20 cellular contexts compared by ENCODE assay signal in the genomic region with DNA sequence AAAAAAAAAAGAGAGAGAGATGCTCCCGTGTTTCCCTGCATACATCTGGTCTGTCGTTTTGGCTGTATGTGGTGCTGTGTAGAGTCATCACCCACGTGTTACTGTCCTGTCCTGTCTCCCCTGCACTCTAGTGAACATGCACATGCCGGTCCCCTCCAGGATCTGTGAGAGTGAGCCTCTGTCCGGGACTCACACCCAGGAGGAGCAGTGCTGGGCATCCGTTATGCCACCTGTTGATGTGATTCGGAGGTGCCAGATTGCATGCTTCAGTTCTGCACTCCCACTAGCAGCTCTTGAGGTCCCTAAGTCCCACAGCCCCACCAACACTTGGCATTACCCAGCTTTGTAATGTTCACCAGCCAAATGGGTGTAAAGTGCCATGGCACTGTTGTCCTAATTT. TPM values are rescaled to one million over a fixed set of nuclear protein-coding genes. Genes with fewer than 3 reads are reported as not detected.
DNase-seq lines count a peak whose midpoint lies in the region; TF ChIP-seq lines count a peak whose summit lies in the region.
"Had no signal": no experiment of that assay in that cellular context is flagged by ENCODE, and none has a peak within 500 bp of the region (broad histone marks: within the 10 kb centered on the region; RNA-seq: fewer than 3 reads in every experiment).

No MANE protein-coding gene starts in this region.

- in situ Hi-C loops in mammary epithelial cell (cut with MboI; ENCODE audit: low sequenced_read_pairs in 2 of 2) = loop anchor here (5.0 kb wide), 1 partner anchor 142 kb away; no protein-coding TSS in a partner anchor

- BruUV-seq in mammary epithelial cell (replicated peaks; lab: Mats Ljungman, UMichigan) = no TSS peak

- 76% methylated on average over 5 of the region's 7 CpGs for WGBS in mammary epithelial cell (ENCODE audit: low coverage, missing lambda C conversion rate)

- no peaks in the 10 kb centered on the region for H4K20me1 ChIP-seq in mammary epithelial cell (ENCODE audit: insufficient read depth, low read length)
- H4K20me1 ChIP-seq: BLaER1 had no signal

- TF ChIP-seq CTCF in coronary artery (IDR thresholded peaks at IDR 0.05) (no peak), mammary epithelial cell (conservative IDR thresholded peaks at IDR 0.05 in 1 of 2, IDR thresholded peaks at IDR 0.05 in 1 of 2; ENCODE audit: extremely low read depth in 1 of 2, insufficient read depth in 1 of 2, low read depth in 1 of 2, low read length in 2 of 2) (no peak)

- no peak overlapping the region for H2AFZ ChIP-seq in mammary epithelial cell (ENCODE audit: low read depth, low read length)

- H3K27me3 ChIP-seq in mammary epithelial cell (ENCODE audit: insufficient read depth, low read length) = no peaks in the 10 kb centered on the region

- H3K9ac ChIP-seq in mammary epithelial cell (ENCODE audit: insufficient read depth, low read length) = no peak overlapping the region
- H3K9ac ChIP-seq: BLaER1 had no signal

- H3K4me2 ChIP-seq in mammary epithelial cell (ENCODE audit: insufficient read depth, low read depth, low read length) = no peak overlapping the region
- H3K4me2 ChIP-seq: BLaER1 had no signal

- intact Hi-C loops in mammary epithelial cell (cut with micrococcal nuclease) = loop anchor here (10.0 kb wide), 1 partner anchor 655 kb away; no protein-coding TSS in a partner anchor

- H3K27ac ChIP-seq in coronary artery = no peak overlapping the region
- no peak overlapping the region for H3K27ac ChIP-seq in mammary epithelial cell (ENCODE audit: insufficient read depth, low read depth, low read length)
- H3K27ac ChIP-seq: BLaER1 had no signal

- dilution Hi-C loops in mammary epithelial cell (cut with HindIII; ENCODE audit: low sequenced_read_pairs) = no loop called here

- no peaks in the 10 kb centered on the region for H3K36me3 ChIP-seq in mammary epithelial cell (ENCODE audit: insufficient read depth, low read length)
- H3K36me3 ChIP-seq: BLaER1, HAP-1 had no signal

- peak; percentile 17 for DNase-seq in activated CD8-positive, alpha-beta memory T cell treated with anti-CD3 and anti-CD28 coated beads, Interleukin-2, amount 50 U/mL, for 48 hours
- DNase-seq in activated CD8-positive, alpha-beta memory T cell treated with anti-CD3 and anti-CD28 coated beads, Interleukin-2, amount 50 U/mL, for 4 hours = no peak
- DNase-seq in coronary artery (ENCODE audit: low spot score) = peak; percentile 57
- DNase-seq in mesenteric fat pad (ENCODE audit: low spot score) = peak; percentile 41
- DNase-seq in T-helper 9 cell = no peak
- DNase-seq in mammary epithelial cell = no peak
- no peak for DNase-seq in NCI-H1417 treated with DMSO at 0.1 percent for 48 hours (lab: John Stamatoyannopoulos, UW)
- DNase-seq: 8988T; CD4-positive, CD25-positive, alpha-beta regulatory T cell; CD8-positive, alpha-beta memory T cell; COR-L47; DMS79 treated with DMSO at 0.1 percent for 48 hours; GF-D8; GOT3; IMR-90 had no signal

- H3K9me3 ChIP-seq in mammary epithelial cell (replicated peaks; ENCODE audit: insufficient read depth, low read length) = no peaks in the 10 kb centered on the region
- H3K9me3 ChIP-seq: BLaER1, HAP-1 had no signal

- H3K4me3 ChIP-seq in coronary artery (no peak overlapping the region), mammary epithelial cell (replicated peaks in 1 of 3; ENCODE audit: insufficient read depth in 1 of 3, low read depth in 2 of 3, low read length in 3 of 3) (no peak overlapping the region)
- H3K4me3 ChIP-seq: BLaER1, HAP-1, K562 had no signal

- no peaks in the 10 kb centered on the region for H3K4me1 ChIP-seq in mammary epithelial cell (ENCODE audit: insufficient read depth, low read length)

- CTCF ChIA-PET in mammary epithelial cell (lab: Charles Lee; ENCODE audit: low non-redundant PET) = no interaction called here

- no peaks in the 10 kb centered on the region for H3K79me2 ChIP-seq in mammary epithelial cell (ENCODE audit: insufficient read depth, low read length)

RNA-seq across cellular contexts. Expression of gene GHRHR, which starts 16.4 kb away (rescaled TPM):
- total RNA-seq in mesenteric fat pad (not detected), mammary epithelial cell (not detected)
- not detected for polyA plus RNA-seq in mammary epithelial cell
- not detected for polyA minus RNA-seq in mammary epithelial cell
- total RNA-seq: A673; CD4-positive, CD25-positive, alpha-beta regulatory T cell; CD8-positive, alpha-beta memory T cell; IMR-90; K562 had no signal
- polyA plus RNA-seq: AG04450; CD4-positive, CD25-positive, alpha-beta regulatory T cell; CD8-positive, alpha-beta memory T cell; IMR-90; K562 had no signal

Comparison
In these comparisons a context has a peak if more than half of its experiments do, and no peak if none do; other contexts are left out.
1. DNase-seq: peak in activated CD8-positive, alpha-beta memory T cell treated with anti-CD3 and anti-CD28 coated beads, Interleukin-2, amount 50 U/mL, for 48 hours (single experiment), coronary artery (single experiment) and mesenteric fat pad (single experiment); none in activated CD8-positive, alpha-beta memory T cell treated with anti-CD3 and anti-CD28 coated beads, Interleukin-2, amount 50 U/mL, for 4 hours (single experiment), T-helper 9 cell (single experiment), mammary epithelial cell (single experiment) and NCI-H1417 treated with DMSO at 0.1 percent for 48 hours (single experiment).